8 cellular contexts compared by ENCODE assay signal in genomic region chr7:92836489-92837213, GRCh38. TPM values are rescaled to one million over a fixed set of nuclear protein-coding genes. Genes with fewer than 3 reads are reported as not detected.
DNase-seq lines count a peak whose midpoint lies in the region; ATAC-seq and TF ChIP-seq lines count a peak whose summit lies in the region.

CDK6 (minus strand) TSS chr7:92836573; CDS start chr7:92833323, 3,250 bp downstream.

- peak; percentile 72 for DNase-seq in NK-92 treated with Interleukin-12 subunit alpha and Interleukin-12 subunit beta, amount 100 ng/mL, for 24 hours (lab: John Stamatoyannopoulos, UW)
- DNase-seq in NK-92 (lab: John Stamatoyannopoulos, UW; ENCODE audit: unreplicated experiment): no peak
- peak; percentile 67 for DNase-seq in RKO (ENCODE audit: low spot score)
- peak; percentile 62 for DNase-seq in activated T-helper 9 cell treated with anti-CD3 and anti-CD28 coated beads, Interleukin-2, amount 50 U/mL, for 16 hours (ENCODE audit: low read depth)
- peak; percentile 95 for DNase-seq in osteoblast (ENCODE audit: insufficient read length, low spot score, missing footprints)
- peak; percentile 68 to 93 for DNase-seq in upper lobe of left lung

- peaks cover 0 to 18% (median 2%) of the 10 kb centered on the region in 3 donors for H3K4me1 ChIP-seq in gastroesophageal sphincter
- peaks cover 3% of the 10 kb centered on the region for H3K4me1 ChIP-seq in osteoblast (ENCODE audit: insufficient read depth, low read length)
- H3K4me1 ChIP-seq in upper lobe of left lung: peaks cover 6 to 22% (median 12%) of the 10 kb centered on the region in 4 donors

- ATAC-seq in HG03135 (IDR thresholded peaks at IDR 0.05; ENCODE audit: unreplicated experiment): peak; percentile 26
- ATAC-seq in gastroesophageal sphincter: peak; percentile 46
- peak; percentile 61 for ATAC-seq in upper lobe of left lung (ENCODE audit: low FRiP score in 2 of 2)

- H3K36me3 ChIP-seq in gastroesophageal sphincter: no peaks in the 10 kb centered on the region
- H3K36me3 ChIP-seq in osteoblast (ENCODE audit: insufficient read depth, low read length): no peaks in the 10 kb centered on the region
- H3K36me3 ChIP-seq in upper lobe of left lung: no peaks in the 10 kb centered on the region

- H3K79me2 ChIP-seq in osteoblast (ENCODE audit: insufficient read depth, low read length): peaks cover 34% of the 10 kb centered on the region

- H2AFZ ChIP-seq in osteoblast (ENCODE audit: low read length): peak within 1 kb of the TSS; percentile 80

- H3K27ac ChIP-seq in gastroesophageal sphincter: peak within 1 kb of the TSS; percentile 3 to 95 (median 92)
- H3K27ac ChIP-seq in osteoblast (ENCODE audit: low read depth, low read length): peak within 1 kb of the TSS; percentile 98
- peak within 1 kb of the TSS; percentile 73 to 89 (median 87) for H3K27ac ChIP-seq in upper lobe of left lung

- H3K4me2 ChIP-seq in osteoblast (ENCODE audit: insufficient read depth, low read length): peak within 1 kb of the TSS; percentile 99

- no peaks in the 10 kb centered on the region for H4K20me1 ChIP-seq in osteoblast (ENCODE audit: insufficient read depth, low read length)

- H3K9me3 ChIP-seq in gastroesophageal sphincter (no peaks in the 10 kb centered on the region), osteoblast (ENCODE audit: low read depth, low read length) (no peaks in the 10 kb centered on the region), upper lobe of left lung (no peaks in the 10 kb centered on the region)

- TF ChIP-seq EP300 in gastroesophageal sphincter (IDR thresholded peaks at IDR 0.05) (no peak), upper lobe of left lung (IDR thresholded peaks at IDR 0.05) (no peak)

- 2 to 4% methylated on average over 14 to 18 of the region's 66 CpGs for WGBS in gastroesophageal sphincter (ENCODE audit: low coverage in 1 of 2), 2 donors
- WGBS in upper lobe of left lung, 2 donors: 0 to 1% methylated on average over 16 to 28 of the region's 66 CpGs

- H3K4me3 ChIP-seq in gastroesophageal sphincter: peak within 1 kb of the TSS; percentile 64 to 85
- H3K4me3 ChIP-seq in osteoblast (ENCODE audit: insufficient read depth, low read length): peak within 1 kb of the TSS; percentile 95
- H3K4me3 ChIP-seq in upper lobe of left lung: peak within 1 kb of the TSS; percentile 67 to 92 (median 78)

- TF ChIP-seq POLR2A in gastroesophageal sphincter (IDR thresholded peaks at IDR 0.05): peak in 1 of 2 donors; percentile 28
- TF ChIP-seq POLR2A in upper lobe of left lung (IDR thresholded peaks at IDR 0.05): peak in 1 of 4 donors; percentile 31

- no peaks in the 10 kb centered on the region for H3K27me3 ChIP-seq in gastroesophageal sphincter
- H3K27me3 ChIP-seq in osteoblast (ENCODE audit: insufficient read depth, low read length): no peaks in the 10 kb centered on the region
- H3K27me3 ChIP-seq in upper lobe of left lung: no peaks in the 10 kb centered on the region

- no peak for TF ChIP-seq CTCF in gastroesophageal sphincter (IDR thresholded peaks at IDR 0.05)
- no peak for TF ChIP-seq CTCF in osteoblast (IDR thresholded peaks at IDR 0.05; ENCODE audit: extremely low read depth, low read depth, low read length)
- no peak for TF ChIP-seq CTCF in upper lobe of left lung (IDR thresholded peaks at IDR 0.05)

RNA-seq across cellular contexts. Expression of gene CDK6, which starts in this region (rescaled TPM):
- 10 to 100 TPM; 19.7 to 51.1 (median 33.8) TPM for total RNA-seq in gastroesophageal sphincter
- total RNA-seq in osteoblast: 40.4 and 45.6 TPM in 2 replicates
- total RNA-seq in upper lobe of left lung: 10 to 100 TPM; 15.7 to 26.9 (median 19.9) TPM
